10 cellular contexts compared by ENCODE assay signal in genomic region chr7:47622946-47623640, GRCh38. TPM values are rescaled to one million over a fixed set of nuclear protein-coding genes. Genes with fewer than 3 reads are reported as not detected.
DNase-seq lines count a peak whose midpoint lies in the region; ATAC-seq and TF ChIP-seq lines count a peak whose summit lies in the region.
"Had no signal": no experiment of that assay in that cellular context is flagged by ENCODE, and none has a peak within 500 bp of the region (broad histone marks: within the 10 kb centered on the region; RNA-seq: fewer than 3 reads in every experiment).

No MANE protein-coding gene starts in this region.

- H3K9me3 ChIP-seq in hepatocyte (ENCODE audit: low read depth) = no peaks in the 10 kb centered on the region

- H3K4me3 ChIP-seq in astrocyte of the cerebellum (ENCODE audit: low read depth, low read length) (no peak overlapping the region), hepatocyte (no peak overlapping the region), skeletal muscle cell (ENCODE audit: low read depth, low read length) (no peak overlapping the region)
- H3K4me3 ChIP-seq: K562 had no signal

- 19% methylated on average over 11 of the region's 11 CpGs for WGBS in hepatocyte (ENCODE audit: low lambda C conversion rate, missing lambda C conversion rate)

- peaks cover 28% of the 10 kb centered on the region for H3K4me1 ChIP-seq in hepatocyte (ENCODE audit: insufficient read depth)

- H3K27me3 ChIP-seq in hepatocyte = no peaks in the 10 kb centered on the region

- H3K27ac ChIP-seq in hepatocyte = peak overlapping the region; percentile 88

- H2AFZ ChIP-seq in hepatocyte = peak overlapping the region; percentile 30

- no peaks in the 10 kb centered on the region for H3K79me2 ChIP-seq in hepatocyte

- no peaks in the 10 kb centered on the region for H4K20me1 ChIP-seq in hepatocyte (ENCODE audit: insufficient read depth, poor library complexity, severe bottlenecking)

- DNase-seq in ELF-1 (ENCODE audit: low read depth, low spot score) (peak; percentile 65), astrocyte of the cerebellum (ENCODE audit: low read depth) (peak; percentile 70), hepatocyte (ENCODE audit: low spot score) (peak; percentile 85), skeletal muscle cell (ENCODE audit: low read depth) (peak; percentile 91), NOMO-1 treated with dmso at 0.1 percent for 144 hours (lab: John Stamatoyannopoulos, UW; ENCODE audit: unreplicated experiment) (no peak), NCI-H2081 (lab: John Stamatoyannopoulos, UW) (no peak)
- DNase-seq: DND-41 had no signal

- peak overlapping the region; percentile 53 for H3K4me2 ChIP-seq in hepatocyte

- TF ChIP-seq CTCF in astrocyte of the cerebellum (IDR thresholded peaks at IDR 0.05; ENCODE audit: low read depth, low read length, missing control alignments) = no peak
- TF ChIP-seq CTCF in hepatocyte (IDR thresholded peaks at IDR 0.05; ENCODE audit: poor library complexity) = no peak

- no peaks in the 10 kb centered on the region for H3K9me2 ChIP-seq in hepatocyte (replicated peaks; ENCODE audit: insufficient read depth)

- ATAC-seq in GM21737 (IDR thresholded peaks at IDR 0.05; ENCODE audit: unreplicated experiment) = no peak
- ATAC-seq in HG02759 (IDR thresholded peaks at IDR 0.05; ENCODE audit: unreplicated experiment) = no peak
- ATAC-seq: K562 had no signal

- H3K36me3 ChIP-seq in hepatocyte (replicated peaks; ENCODE audit: insufficient read depth, low read depth) = no peaks in the 10 kb centered on the region

- in situ Hi-C loops in astrocyte of the cerebellum (cut with HindIII; ENCODE audit: low sequenced_read_pairs) = no loop called here

RNA-seq across cellular contexts. Expression of gene TNS3, which starts 41.2 kb away (rescaled TPM):
- total RNA-seq in hepatocyte = 64.5 and 73.3 TPM in 2 replicates
- polyA plus RNA-seq in hepatocyte = 30.0 and 30.7 TPM in 2 replicates
- polyA plus RNA-seq: K562 had no signal

Comparison
In these comparisons a context has a peak if more than half of its experiments do, and no peak if none do; other contexts are left out.
1. DNase-seq: peak in ELF-1 (single experiment), astrocyte of the cerebellum (single experiment), hepatocyte (single experiment) and skeletal muscle cell (single experiment); none in NOMO-1 treated with dmso at 0.1 percent for 144 hours (single experiment) and NCI-H2081 (0 of 2).